28 cellular contexts compared by ENCODE assay signal in the genomic region with DNA sequence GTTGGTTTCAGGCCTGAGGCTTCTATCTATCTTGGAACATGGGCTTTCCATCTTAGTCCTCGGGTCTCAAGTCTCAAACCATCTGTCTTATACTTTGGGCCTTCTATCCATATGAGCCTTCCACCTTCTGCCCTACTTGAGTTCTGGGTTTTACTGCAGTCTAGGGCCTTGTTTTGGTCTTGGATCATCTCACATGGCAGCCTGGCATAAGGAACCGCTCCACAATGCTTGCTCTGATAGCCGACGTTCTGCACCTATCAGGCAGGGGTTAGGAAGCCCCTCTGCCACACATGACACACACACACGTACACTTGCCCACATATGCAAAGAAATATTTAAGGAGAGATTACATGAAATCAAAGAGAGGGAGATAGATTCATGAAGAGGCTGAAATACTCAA.
"Had no signal": no experiment of that assay in that cellular context is flagged by ENCODE, and none has a peak within 500 bp of the region (broad histone marks: within the 10 kb centered on the region; RNA-seq: fewer than 3 reads in every experiment).

No MANE protein-coding gene starts in this region.

- H3K4me3 ChIP-seq: stomach, suprapubic skin, testis, thoracic aorta, thyroid gland, tibial artery, tibial nerve, transverse colon, upper lobe of left lung, upper lobe of right lung, uterus, vagina had no signal

- H3K27ac ChIP-seq: stomach, suprapubic skin, testis, thoracic aorta, thyroid gland, tibial artery, tibial nerve, transverse colon, upper lobe of left lung, upper lobe of right lung, uterus, vagina had no signal

- H3K36me3 Mint-ChIP-seq: stimulated activated effector memory CD8-positive, alpha-beta T cell treated with anti-CD3 and anti-CD28 coated beads, Interleukin-12 subunit alpha, Interleukin-12 subunit beta, amount 100 ng/mL, for 72 hours; stimulated activated memory B cell treated with anti-CD40 and anti-IgM and Interleukin-4, amounts not matched to agents 10 μg/mL and 1 μg/mL and 100 μg/mL, for 72 hours; type B pancreatic cell had no signal

- DNase-seq: stimulated activated CD4-positive, alpha-beta T cell treated with anti-CD3 and anti-CD28 coated beads, Interleukin-2, amount 100 ng/mL, for 48 hours; stimulated activated CD4-positive, alpha-beta T cell treated with anti-CD3 and anti-CD28 coated beads, Interleukin-4, amount 100 ng/mL, for 1 hour; stimulated activated CD4-positive, alpha-beta T cell treated with anti-CD3 and anti-CD28 coated beads, Interleukin-4, amount 100 ng/mL, for 24 hours; stimulated activated CD4-positive, alpha-beta T cell treated with anti-CD3 and anti-CD28 coated beads, Interleukin-4, amount 100 ng/mL, for 4 hours; stimulated activated CD8-positive, alpha-beta memory T cell treated with anti-CD3 and anti-CD28 coated beads, Interleukin-4, amount 100 ng/mL, for 48 hours; stimulated activated naive B cell treated with anti-CD40 and anti-IgM and Interleukin-4, amounts not matched to agents 10 μg/mL and 1 μg/mL and 100 μg/mL, for 72 hours; stimulated activated naive CD4-positive, alpha-beta T cell; stimulated activated naive CD4-positive, alpha-beta T cell treated with Interleukin-2 at 50 U/mL for 16 hours; stimulated activated naive CD8-positive, alpha-beta T cell treated with anti-CD3 and anti-CD28 coated beads, Interleukin-15, amount 100 ng/mL, for 72 hours; stimulated activated naive CD8-positive, alpha-beta T cell treated with anti-CD3 and anti-CD28 coated beads, Interleukin-15, Interleukin-2, amounts not matched to agents 100 U/mL and 50 U/mL, for 24 hours; stomach; substantia nigra; testis; thyroid gland; tibial artery; transverse colon; trophoblast cell; upper lobe of left lung; upper lobe of right lung; uterus had no signal

- H3K27me3 Mint-ChIP-seq: stimulated activated memory B cell treated with anti-CD40 and anti-IgM and Interleukin-4, amounts not matched to agents 10 μg/mL and 1 μg/mL and 100 μg/mL, for 72 hours; stimulated activated naive B cell treated with anti-CD40 and anti-IgM and Interleukin-4, amounts not matched to agents 10 μg/mL and 1 μg/mL and 100 μg/mL, for 72 hours; stimulated activated naive CD8-positive, alpha-beta T cell treated with anti-CD3 and anti-CD28 coated beads, Interleukin-15, amount 100 ng/mL, for 72 hours had no signal

- H3K27me3 ChIP-seq: stomach, suprapubic skin, testis, thyroid gland, tibial artery, tibial nerve, transverse colon, upper lobe of left lung, upper lobe of right lung, uterus, vagina had no signal

- H3K9me3 Mint-ChIP-seq: stimulated activated effector memory CD8-positive, alpha-beta T cell treated with anti-CD3 and anti-CD28 coated beads, Interleukin-12 subunit alpha, Interleukin-12 subunit beta, amount 100 ng/mL, for 72 hours; stimulated activated memory B cell treated with anti-CD40 and anti-IgM and Interleukin-4, amounts not matched to agents 10 μg/mL and 1 μg/mL and 100 μg/mL, for 72 hours; stimulated activated naive B cell treated with anti-CD40 and anti-IgM and Interleukin-4, amounts not matched to agents 10 μg/mL and 1 μg/mL and 100 μg/mL, for 72 hours; stimulated activated naive CD8-positive, alpha-beta T cell treated with anti-CD3 and anti-CD28 coated beads, Interleukin-15, amount 100 ng/mL, for 72 hours; stimulated activated naive CD8-positive, alpha-beta T cell treated with anti-CD3 and anti-CD28 coated beads, Interleukin-15, Interleukin-2, amounts not matched to agents 100 ng/mL and 50 ng/mL, for 24 hours; type B pancreatic cell had no signal

- H3K4me3 Mint-ChIP-seq: stimulated activated effector memory CD8-positive, alpha-beta T cell treated with anti-CD3 and anti-CD28 coated beads, Interleukin-12 subunit alpha, Interleukin-12 subunit beta, amount 100 ng/mL, for 72 hours; stimulated activated memory B cell treated with anti-CD40 and anti-IgM and Interleukin-4, amounts not matched to agents 10 μg/mL and 1 μg/mL and 100 μg/mL, for 72 hours; stimulated activated naive B cell treated with anti-CD40 and anti-IgM and Interleukin-4, amounts not matched to agents 10 μg/mL and 1 μg/mL and 100 μg/mL, for 72 hours; stimulated activated naive CD8-positive, alpha-beta T cell treated with anti-CD3 and anti-CD28 coated beads, Interleukin-15, amount 100 ng/mL, for 72 hours; stimulated activated naive CD8-positive, alpha-beta T cell treated with anti-CD3 and anti-CD28 coated beads, Interleukin-15, Interleukin-2, amounts not matched to agents 100 ng/mL and 50 ng/mL, for 24 hours; type B pancreatic cell had no signal

- ATAC-seq: stimulated activated effector memory CD8-positive, alpha-beta T cell treated with anti-CD3 and anti-CD28 coated beads, Interleukin-12 subunit alpha, Interleukin-12 subunit beta, amount 100 ng/mL, for 72 hours; stimulated activated memory B cell treated with anti-CD40 and anti-IgM and Interleukin-4, amounts not matched to agents 10 μg/mL and 1 μg/mL and 100 μg/mL, for 72 hours; stimulated activated naive B cell treated with anti-CD40 and anti-IgM and Interleukin-4, amounts not matched to agents 10 μg/mL and 1 μg/mL and 100 μg/mL, for 72 hours; stimulated activated naive CD8-positive, alpha-beta T cell treated with anti-CD3 and anti-CD28 coated beads, Interleukin-15, amount 100 ng/mL, for 72 hours; stimulated activated naive CD8-positive, alpha-beta T cell treated with anti-CD3 and anti-CD28 coated beads, Interleukin-15, Interleukin-2, amounts not matched to agents 100 U/mL and 50 U/mL, for 24 hours; upper lobe of right lung had no signal

- H3K4me1 ChIP-seq: stomach, suprapubic skin, testis, thyroid gland, tibial artery, tibial nerve, transverse colon, upper lobe of right lung, uterus, vagina had no signal

- H3K36me3 ChIP-seq: suprapubic skin, thoracic aorta, tibial nerve, upper lobe of right lung, uterus had no signal

- H3K9me3 ChIP-seq: stomach, suprapubic skin, testis, thoracic aorta, thyroid gland, tibial artery, tibial nerve, transverse colon, upper lobe of left lung, upper lobe of right lung, uterus, vagina had no signal

- H3K27ac Mint-ChIP-seq: stimulated activated effector memory CD8-positive, alpha-beta T cell treated with anti-CD3 and anti-CD28 coated beads, Interleukin-12 subunit alpha, Interleukin-12 subunit beta, amount 100 ng/mL, for 72 hours; stimulated activated memory B cell treated with anti-CD40 and anti-IgM and Interleukin-4, amounts not matched to agents 10 μg/mL and 1 μg/mL and 100 μg/mL, for 72 hours; stimulated activated naive B cell treated with anti-CD40 and anti-IgM and Interleukin-4, amounts not matched to agents 10 μg/mL and 1 μg/mL and 100 μg/mL, for 72 hours; stimulated activated naive CD8-positive, alpha-beta T cell treated with anti-CD3 and anti-CD28 coated beads, Interleukin-15, amount 100 ng/mL, for 72 hours; type B pancreatic cell had no signal

- H3K4me1 Mint-ChIP-seq: stimulated activated effector memory CD8-positive, alpha-beta T cell treated with anti-CD3 and anti-CD28 coated beads, Interleukin-12 subunit alpha, Interleukin-12 subunit beta, amount 100 ng/mL, for 72 hours; stimulated activated memory B cell treated with anti-CD40 and anti-IgM and Interleukin-4, amounts not matched to agents 10 μg/mL and 1 μg/mL and 100 μg/mL, for 72 hours; stimulated activated naive B cell treated with anti-CD40 and anti-IgM and Interleukin-4, amounts not matched to agents 10 μg/mL and 1 μg/mL and 100 μg/mL, for 72 hours; stimulated activated naive CD8-positive, alpha-beta T cell treated with anti-CD3 and anti-CD28 coated beads, Interleukin-15, amount 100 ng/mL, for 72 hours had no signal
